ENCODE assay signal across 2 cellular contexts in the genomic region with DNA sequence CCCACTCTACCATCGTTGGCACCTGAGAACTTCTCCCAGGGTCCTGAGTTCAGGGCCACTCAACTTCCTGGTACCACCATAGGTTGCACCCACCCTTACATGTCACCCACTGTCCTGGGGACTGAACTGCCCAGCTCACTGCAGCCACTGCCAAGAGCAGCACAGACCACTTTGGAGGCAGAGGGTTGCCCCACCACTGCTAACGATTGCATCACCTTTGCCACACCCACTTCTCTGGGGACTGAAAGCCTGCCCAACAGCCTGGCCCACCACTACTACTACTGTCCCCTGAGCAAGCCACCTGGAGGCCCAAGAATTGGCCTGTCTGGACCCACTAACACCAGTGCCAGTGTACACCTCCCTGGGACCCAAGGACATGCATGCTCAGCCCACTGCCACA.
TF ChIP-seq lines count a peak whose summit lies in the region.

No MANE protein-coding gene starts in this region.

TF ChIP-seq in HepG2, 621 proteins besides CTCF, POLR2A, EP300 and RAD21:
- TF ChIP-seq NFE2 (CRISPR knock-in tag; IDR thresholded peaks at IDR 0.05): no peak
- TF ChIP-seq ZNF776 (CRISPR knock-in tag; IDR thresholded peaks at IDR 0.05): no peak
- peak; percentile 63 for TF ChIP-seq CEBPG (CRISPR knock-in tag; IDR thresholded peaks at IDR 0.05)
- peak; percentile 87 for TF ChIP-seq CEBPB (IDR thresholded peaks at IDR 0.05; ENCODE audit: borderline replicate concordance, low read depth, low read length)
- TF ChIP-seq, protein P1, sequence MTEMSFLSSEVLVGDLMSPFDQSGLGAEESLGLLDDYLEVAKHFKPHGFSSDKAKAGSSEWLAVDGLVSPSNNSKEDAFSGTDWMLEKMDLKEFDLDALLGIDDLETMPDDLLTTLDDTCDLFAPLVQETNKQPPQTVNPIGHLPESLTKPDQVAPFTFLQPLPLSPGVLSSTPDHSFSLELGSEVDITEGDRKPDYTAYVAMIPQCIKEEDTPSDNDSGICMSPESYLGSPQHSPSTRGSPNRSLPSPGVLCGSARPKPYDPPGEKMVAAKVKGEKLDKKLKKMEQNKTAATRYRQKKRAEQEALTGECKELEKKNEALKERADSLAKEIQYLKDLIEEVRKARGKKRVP (CRISPR knock-in tag; IDR thresholded peaks at IDR 0.05): peak in 1 of 2 experiments; percentile 82; a peak in 2 of 4 replicates
- no peak for TF ChIP-seq CHD2 (IDR thresholded peaks at IDR 0.05; ENCODE audit: low read depth, low read length)

TF ChIP-seq in H1, 55 proteins besides CTCF, POLR2A, EP300 and RAD21:
- peak; percentile 63; the same call in 1 of the 2 replicates for TF ChIP-seq CEBPB (IDR thresholded peaks at IDR 0.05; ENCODE audit: low read depth, low read length)
- no peak for TF ChIP-seq MAFK (IDR thresholded peaks at IDR 0.05; ENCODE audit: low read depth, low read length)
